2 cellular contexts compared by ENCODE assay signal in the genomic region with DNA sequence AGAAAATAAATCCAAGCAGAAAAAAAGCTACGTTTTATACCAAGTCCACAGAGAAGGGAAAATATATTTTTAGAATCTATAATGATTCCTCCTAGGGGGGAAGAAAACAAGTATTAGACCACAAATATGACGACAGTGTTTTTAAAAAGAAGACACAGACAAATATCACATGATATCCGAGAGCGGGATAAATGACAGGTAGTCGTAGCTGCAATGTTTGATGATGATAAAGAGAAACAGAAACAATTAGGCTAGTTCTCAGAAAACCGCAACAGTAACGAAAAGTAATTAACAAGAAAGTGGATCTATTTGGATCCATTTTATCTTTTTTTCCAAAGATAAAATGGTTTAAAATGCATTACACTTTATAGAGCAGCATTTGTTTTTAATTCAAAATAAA.
TF ChIP-seq lines count a peak whose summit lies in the region.

No MANE protein-coding gene starts in this region.

TF ChIP-seq in HEK293, 187 proteins besides CTCF, POLR2A, EP300 and RAD21 (continued from another document):
- no peak for TF ChIP-seq ZNF362 (tag by site-specific recombination; IDR thresholded peaks at IDR 0.05)
- TF ChIP-seq FEZF1 (tag by site-specific recombination; IDR thresholded peaks at IDR 0.05): no peak
- TF ChIP-seq ZNF426 (tag by site-specific recombination; IDR thresholded peaks at IDR 0.05): no peak
- TF ChIP-seq ZNF302 (tag by site-specific recombination; IDR thresholded peaks at IDR 0.05; ENCODE audit: low read depth): no peak
- TF ChIP-seq MYNN (tag by site-specific recombination; IDR thresholded peaks at IDR 0.05; ENCODE audit: borderline replicate concordance): no peak
- no peak for TF ChIP-seq ZNF76 (tag by site-specific recombination; IDR thresholded peaks at IDR 0.05; ENCODE audit: borderline replicate concordance, low read depth)
- TF ChIP-seq BCL11A (tag by site-specific recombination; IDR thresholded peaks at IDR 0.05; ENCODE audit: low read depth): no peak
- TF ChIP-seq, protein P1, sequence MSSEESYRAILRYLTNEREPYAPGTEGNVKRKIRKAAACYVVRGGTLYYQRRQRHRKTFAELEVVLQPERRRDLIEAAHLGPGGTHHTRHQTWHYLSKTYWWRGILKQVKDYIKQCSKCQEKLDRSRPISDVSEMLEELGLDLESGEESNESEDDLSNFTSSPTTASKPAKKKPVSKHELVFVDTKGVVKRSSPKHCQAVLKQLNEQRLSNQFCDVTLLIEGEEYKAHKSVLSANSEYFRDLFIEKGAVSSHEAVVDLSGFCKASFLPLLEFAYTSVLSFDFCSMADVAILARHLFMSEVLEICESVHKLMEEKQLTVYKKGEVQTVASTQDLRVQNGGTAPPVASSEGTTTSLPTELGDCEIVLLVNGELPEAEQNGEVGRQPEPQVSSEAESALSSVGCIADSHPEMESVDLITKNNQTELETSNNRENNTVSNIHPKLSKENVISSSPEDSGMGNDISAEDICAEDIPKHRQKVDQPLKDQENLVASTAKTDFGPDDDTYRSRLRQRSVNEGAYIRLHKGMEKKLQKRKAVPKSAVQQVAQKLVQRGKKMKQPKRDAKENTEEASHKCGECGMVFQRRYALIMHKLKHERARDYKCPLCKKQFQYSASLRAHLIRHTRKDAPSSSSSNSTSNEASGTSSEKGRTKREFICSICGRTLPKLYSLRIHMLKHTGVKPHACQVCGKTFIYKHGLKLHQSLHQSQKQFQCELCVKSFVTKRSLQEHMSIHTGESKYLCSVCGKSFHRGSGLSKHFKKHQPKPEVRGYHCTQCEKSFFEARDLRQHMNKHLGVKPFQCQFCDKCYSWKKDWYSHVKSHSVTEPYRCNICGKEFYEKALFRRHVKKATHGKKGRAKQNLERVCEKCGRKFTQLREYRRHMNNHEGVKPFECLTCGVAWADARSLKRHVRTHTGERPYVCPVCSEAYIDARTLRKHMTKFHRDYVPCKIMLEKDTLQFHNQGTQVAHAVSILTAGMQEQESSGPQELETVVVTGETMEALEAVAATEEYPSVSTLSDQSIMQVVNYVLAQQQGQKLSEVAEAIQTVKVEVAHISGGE (tag by site-specific recombination; conservative IDR thresholded peaks at IDR 0.05; ENCODE audit: low read depth): no peak
- TF ChIP-seq, protein P2, sequence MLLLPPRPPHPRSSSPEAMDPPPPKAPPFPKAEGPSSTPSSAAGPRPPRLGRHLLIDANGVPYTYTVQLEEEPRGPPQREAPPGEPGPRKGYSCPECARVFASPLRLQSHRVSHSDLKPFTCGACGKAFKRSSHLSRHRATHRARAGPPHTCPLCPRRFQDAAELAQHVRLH (tag by site-specific recombination; IDR thresholded peaks at IDR 0.05): no peak
- TF ChIP-seq ZFP37 (tag by site-specific recombination; IDR thresholded peaks at IDR 0.05): no peak
- no peak for TF ChIP-seq REST (tag by site-specific recombination; IDR thresholded peaks at IDR 0.05)
- no peak for TF ChIP-seq ZNF132 (tag by site-specific recombination; IDR thresholded peaks at IDR 0.05; ENCODE audit: borderline replicate concordance)

TF ChIP-seq in WTC11, 78 proteins besides CTCF, POLR2A, EP300 and RAD21 (continued from another document):
- TF ChIP-seq STAT6 (CRISPR knock-in tag; conservative IDR thresholded peaks at IDR 0.05; ENCODE audit: low read depth) (no peak), ZSCAN18 (CRISPR knock-in tag; IDR thresholded peaks at IDR 0.05) (no peak), FOXP1 (CRISPR knock-in tag; IDR thresholded peaks at IDR 0.05; ENCODE audit: borderline replicate concordance) (no peak), ZNF671 (CRISPR knock-in tag; IDR thresholded peaks at IDR 0.05) (no peak), NR3C1 (CRISPR knock-in tag; conservative IDR thresholded peaks at IDR 0.05; ENCODE audit: low read depth) (no peak)
